ENCODE assay signal across 9 cellular contexts in the genomic region with DNA sequence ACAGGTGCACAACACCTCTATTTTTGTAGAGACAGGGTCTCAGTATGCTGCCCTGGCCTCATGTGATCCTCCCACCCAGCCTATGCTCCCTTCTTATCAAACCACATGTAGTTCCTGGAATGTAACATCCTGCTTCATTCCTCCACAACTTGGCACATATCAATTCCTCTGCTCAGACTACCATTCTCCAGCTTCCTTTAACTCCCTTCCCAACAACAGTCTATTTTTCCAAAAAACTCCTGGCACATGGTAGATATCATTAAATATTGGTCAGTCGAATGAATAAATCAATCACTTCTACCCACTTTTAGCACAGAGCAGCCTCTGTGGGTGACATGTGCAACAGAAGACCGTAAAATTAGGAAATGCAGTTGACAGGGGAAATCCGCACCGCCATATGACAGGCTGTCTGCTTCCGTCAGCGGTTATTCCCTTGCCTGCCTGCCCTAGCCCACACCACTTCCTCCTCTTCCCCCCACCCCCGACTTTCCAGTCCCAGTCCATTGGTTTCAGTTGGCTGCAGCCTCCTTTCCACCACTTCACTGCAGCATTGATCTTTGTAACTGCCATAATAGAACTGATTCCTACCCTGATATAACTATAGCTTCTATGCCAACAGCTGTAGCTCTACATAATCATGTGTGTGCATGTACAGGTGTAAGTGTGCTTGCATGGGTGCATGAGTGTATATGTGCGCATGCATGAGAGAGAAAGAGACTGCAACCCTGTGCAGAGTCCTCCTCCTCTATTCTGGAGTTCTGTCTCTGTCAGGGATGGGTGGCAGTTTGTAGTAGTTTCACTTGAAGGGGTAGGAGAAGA. TPM values are rescaled to one million over a fixed set of nuclear protein-coding genes. Genes with fewer than 3 reads are reported as not detected.
DNase-seq lines count a peak whose midpoint lies in the region; ATAC-seq and TF ChIP-seq lines count a peak whose summit lies in the region.
"Had no signal": no experiment of that assay in that cellular context is flagged by ENCODE, and none has a peak within 500 bp of the region (broad histone marks: within the 10 kb centered on the region; RNA-seq: fewer than 3 reads in every experiment).

No MANE protein-coding gene starts in this region.

- H3K27ac ChIP-seq in substantia nigra (ENCODE audit: low read depth, low read length, poor library complexity, severe bottlenecking): peak overlapping the region; percentile 64

- H3K27ac Mint-ChIP-seq in dendritic cell treated with granulocyte-macrophage colony-stimulating factor and Interleukin-4, amounts not matched to agents 40 ng/mL and 50 ng/mL, for 4 days: peak overlapping the region; percentile 91
- H3K27ac Mint-ChIP-seq in nephron progenitor cell: peak overlapping the region; percentile 22
- H3K27ac Mint-ChIP-seq: brain had no signal

- peak; percentile 93 for DNase-seq in CD1c-positive myeloid dendritic cell (ENCODE audit: extremely low spot score)
- DNase-seq in activated CD4-positive, CD25-positive, alpha-beta regulatory T cell treated with anti-CD3 and anti-CD28 coated beads, Interleukin-2, amount 50 U/mL, for 16 hours (ENCODE audit: low read depth, low spot score): peak; percentile 37
- DNase-seq in nephron progenitor cell: peak; percentile 39
- DNase-seq in substantia nigra (lab: John Stamatoyannopoulos, UW): peak in 29 of 49 donors; percentile 2 to 53 (median 29)
- DNase-seq in SK-N-DZ (ENCODE audit: low spot score): no peak
- no peak for DNase-seq in NCI-H1694 treated with DMSO at 0.1 percent for 48 hours (lab: John Stamatoyannopoulos, UW)

- peaks cover 3% of the 10 kb centered on the region for H3K27me3 Mint-ChIP-seq in dendritic cell treated with granulocyte-macrophage colony-stimulating factor and Interleukin-4, amounts not matched to agents 40 ng/mL and 50 ng/mL, for 4 days
- H3K27me3 Mint-ChIP-seq in nephron progenitor cell (ENCODE audit: low read depth, poor library complexity): peaks cover 17% of the 10 kb centered on the region

- no peaks in the 10 kb centered on the region for H3K36me3 Mint-ChIP-seq in dendritic cell treated with granulocyte-macrophage colony-stimulating factor and Interleukin-4, amounts not matched to agents 40 ng/mL and 50 ng/mL, for 4 days (ENCODE audit: low read depth)
- H3K36me3 Mint-ChIP-seq in nephron progenitor cell (ENCODE audit: low read depth): no peaks in the 10 kb centered on the region
- H3K36me3 Mint-ChIP-seq: brain had no signal

- H3K4me3 Mint-ChIP-seq in dendritic cell treated with granulocyte-macrophage colony-stimulating factor and Interleukin-4, amounts not matched to agents 40 ng/mL and 50 ng/mL, for 4 days: peak overlapping the region; percentile 57
- no peak overlapping the region for H3K4me3 Mint-ChIP-seq in nephron progenitor cell
- H3K4me3 Mint-ChIP-seq: brain had no signal

- intact Hi-C loops in dendritic cell treated with granulocyte-macrophage colony-stimulating factor and Interleukin-4, amounts not matched to agents 40 ng/mL and 50 ng/mL, for 4 days (cut with micrococcal nuclease): loop anchor here (1.0 kb wide), 2 partner anchors 7 to 22 kb away; no protein-coding TSS in a partner anchor

- ATAC-seq in HG03196 (IDR thresholded peaks at IDR 0.05; ENCODE audit: unreplicated experiment): peak; percentile 55

- H3K4me1 Mint-ChIP-seq in dendritic cell treated with granulocyte-macrophage colony-stimulating factor and Interleukin-4, amounts not matched to agents 40 ng/mL and 50 ng/mL, for 4 days (ENCODE audit: low read depth): peaks cover 66% of the 10 kb centered on the region
- H3K4me1 Mint-ChIP-seq in nephron progenitor cell: peaks cover 19% of the 10 kb centered on the region

- no peak for TF ChIP-seq CTCF in nephron progenitor cell (IDR thresholded peaks at IDR 0.05)

- no peaks in the 10 kb centered on the region for H3K9me3 Mint-ChIP-seq in dendritic cell treated with granulocyte-macrophage colony-stimulating factor and Interleukin-4, amounts not matched to agents 40 ng/mL and 50 ng/mL, for 4 days
- H3K9me3 Mint-ChIP-seq in nephron progenitor cell: no peaks in the 10 kb centered on the region
- H3K9me3 Mint-ChIP-seq: brain had no signal

RNA-seq across cellular contexts. Expression of a gene that starts 6.8 kb away (rescaled TPM):
- 157 and 160 TPM in 2 replicates for polyA plus RNA-seq in SK-N-DZ (2014; cell fraction: cytosol; rRNA removed)
- polyA plus RNA-seq in SK-N-DZ (2014; cell fraction: nucleus; rRNA removed): 148 and 192 TPM in 2 replicates

RNA-seq across cellular contexts. Expression of a gene that starts 22.1 kb away (rescaled TPM):
- polyA plus RNA-seq in SK-N-DZ (2014; cell fraction: cytosol; rRNA removed): 932 and 979 TPM in 2 replicates
- 322 and 425 TPM in 2 replicates for polyA plus RNA-seq in SK-N-DZ (2014; cell fraction: nucleus; rRNA removed)

RNA-seq across cellular contexts. Expression of a gene that starts 40.0 kb away (rescaled TPM):
- 267 and 329 TPM in 2 replicates for polyA plus RNA-seq in SK-N-DZ (2014; cell fraction: cytosol; rRNA removed)
- 340 and 518 TPM in 2 replicates for polyA plus RNA-seq in SK-N-DZ (2014; cell fraction: nucleus; rRNA removed)

RNA-seq across cellular contexts. Expression of a gene that starts 43.7 kb away (rescaled TPM):
- 5.1 and 5.7 TPM in 2 replicates for polyA plus RNA-seq in SK-N-DZ (2014; cell fraction: cytosol; rRNA removed)
- polyA plus RNA-seq in SK-N-DZ (2014; cell fraction: nucleus; rRNA removed): 1.6 and 4.8 TPM in 2 replicates

RNA-seq across cellular contexts. Expression of a gene that starts 43.9 kb away (rescaled TPM):
- 6.4 and 6.7 TPM in 2 replicates for polyA plus RNA-seq in SK-N-DZ (2014; cell fraction: cytosol; rRNA removed)
- 1.8 and 2.9 TPM in 2 replicates for polyA plus RNA-seq in SK-N-DZ (2014; cell fraction: nucleus; rRNA removed)

Comparison
In these comparisons a context has a peak if more than half of its experiments do, and no peak if none do; other contexts are left out.
1. DNase-seq: peak in CD1c-positive myeloid dendritic cell (single experiment), activated CD4-positive, CD25-positive, alpha-beta regulatory T cell treated with anti-CD3 and anti-CD28 coated beads, Interleukin-2, amount 50 U/mL, for 16 hours (single experiment), nephron progenitor cell (single experiment) and substantia nigra (29 of 49); none in SK-N-DZ (single experiment) and NCI-H1694 treated with DMSO at 0.1 percent for 48 hours (single experiment).